ENCODE assay signal across 28 cellular contexts in genomic region chr21:37195078-37195477, GRCh38.
"Had no signal": no experiment of that assay in that cellular context is flagged by ENCODE, and none has a peak within 500 bp of the region (broad histone marks: within the 10 kb centered on the region; RNA-seq: fewer than 3 reads in every experiment).

No MANE protein-coding gene starts in this region.

- H3K9me3 ChIP-seq: ascending aorta, heart left ventricle, psoas muscle, testis had no signal

- H2AFZ ChIP-seq: parathyroid adenoma had no signal

- H3K27me3 ChIP-seq: ascending aorta, brain microvascular endothelial cell, heart left ventricle, testis had no signal

- H3K27me3 Mint-ChIP-seq: activated naive CD8-positive, alpha-beta T cell treated with anti-CD3 and anti-CD28 coated beads, Interleukin-2, amount 10 ng/mL, durations not matched to agents 7 days and 5 days; naive thymus-derived CD4-positive, alpha-beta T cell had no signal

- H3K27ac Mint-ChIP-seq: activated naive CD8-positive, alpha-beta T cell treated with anti-CD3 and anti-CD28 coated beads, Interleukin-2, amount 10 ng/mL, durations not matched to agents 7 days and 5 days; mesothelial cell of epicardium; T-helper 1 cell treated with Interleukin-12 subunit alpha and Interleukin-12 subunit beta and Interleukin-4 antibody, amounts not matched to agents 30 μg/mL and 1 μg/mL, for 36 hours had no signal

- H3K9me3 Mint-ChIP-seq: activated naive CD8-positive, alpha-beta T cell treated with anti-CD3 and anti-CD28 coated beads, Interleukin-2, amount 10 ng/mL, durations not matched to agents 7 days and 5 days; endodermal cell; immature natural killer cell; mesothelial cell of epicardium; T-helper 1 cell treated with Interleukin-12 subunit alpha and Interleukin-12 subunit beta and Interleukin-4 antibody, amounts not matched to agents 30 μg/mL and 1 μg/mL, for 36 hours had no signal

- ATAC-seq: esophagus mucosa; left colon; naive thymus-derived CD4-positive, alpha-beta T cell; stimulated activated naive CD8-positive, alpha-beta T cell treated with anti-CD3 and anti-CD28 coated beads, Interleukin-15, Interleukin-2, amounts not matched to agents 100 U/mL and 50 U/mL, for 24 hours had no signal

- H3K4me1 Mint-ChIP-seq: mesothelial cell of epicardium had no signal

- DNase-seq: activated CD4-positive, alpha-beta T cell treated with anti-CD3 and anti-CD28 coated beads for 4 hours; activated CD4-positive, alpha-beta T cell treated with anti-CD3 and anti-CD28 coated beads, Interleukin-2, amount 50 U/mL, for 48 hours; activated CD8-positive, alpha-beta memory T cell treated with anti-CD3 and anti-CD28 coated beads for 24 hours; activated naive CD8-positive, alpha-beta T cell treated with anti-CD3 and anti-CD28 coated beads, Interleukin-2, amount 10 ng/mL, durations not matched to agents 7 days and 5 days; brain microvascular endothelial cell; endodermal cell; foreskin fibroblast; heart left ventricle; hypothalamus; immature natural killer cell; kidney; left colon; naive thymus-derived CD4-positive, alpha-beta T cell; nucleus accumbens; psoas muscle; stimulated activated CD4-positive, alpha-beta T cell treated with anti-CD3 and anti-CD28 coated beads, Interleukin-15, amount 100 ng/mL, for 24 hours; stimulated activated CD4-positive, alpha-beta T cell treated with anti-CD3 and anti-CD28 coated beads, Interleukin-2, amount 100 ng/mL, for 24 hours; stimulated activated naive CD8-positive, alpha-beta T cell treated with anti-CD3 and anti-CD28 coated beads, Interleukin-15, Interleukin-2, amounts not matched to agents 100 U/mL and 50 U/mL, for 24 hours; SW 1271; T-helper 9 cell; testis; trophoblast cell had no signal

- H3K27ac ChIP-seq: ascending aorta, brain microvascular endothelial cell, heart left ventricle, parathyroid adenoma, psoas muscle, testis, VCaP had no signal

- H3K9ac ChIP-seq: parathyroid adenoma had no signal

- H3K4me3 ChIP-seq: ascending aorta, heart left ventricle, psoas muscle, testis had no signal

- H3K4me3 Mint-ChIP-seq: activated naive CD8-positive, alpha-beta T cell treated with anti-CD3 and anti-CD28 coated beads, Interleukin-2, amount 10 ng/mL, durations not matched to agents 7 days and 5 days; endodermal cell; immature natural killer cell; mesothelial cell of epicardium; naive thymus-derived CD4-positive, alpha-beta T cell; T-helper 1 cell treated with Interleukin-12 subunit alpha and Interleukin-12 subunit beta and Interleukin-4 antibody, amounts not matched to agents 30 μg/mL and 1 μg/mL, for 36 hours had no signal

- H3K4me1 ChIP-seq: ascending aorta, parathyroid adenoma, testis had no signal
